2 cellular contexts compared by ENCODE assay signal in the genomic region with DNA sequence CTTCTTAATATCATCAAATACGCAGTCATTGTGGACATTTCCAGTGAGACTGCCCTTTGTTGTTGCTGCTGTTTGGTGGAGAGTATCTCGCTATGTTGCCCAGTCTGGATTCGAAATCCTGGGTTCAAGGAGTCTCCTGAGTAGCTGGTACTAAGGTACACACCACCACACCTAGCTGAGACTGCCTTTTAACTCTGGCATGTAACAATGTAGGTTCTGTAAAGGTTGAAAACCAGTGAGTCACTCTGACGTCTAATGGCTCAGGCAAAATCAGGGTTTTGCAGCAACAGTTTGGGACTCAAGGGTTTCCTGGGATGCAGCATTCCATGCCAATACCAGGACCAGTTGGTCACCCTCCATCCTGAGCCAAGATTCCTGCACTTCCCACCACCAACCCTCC.
TF ChIP-seq lines count a peak whose summit lies in the region.

No MANE protein-coding gene starts in this region.

TF ChIP-seq in IMR-90, 13 proteins besides CTCF, POLR2A, EP300 and RAD21:
- TF ChIP-seq MAFK (IDR thresholded peaks at IDR 0.05; ENCODE audit: low read depth, low read length) (no peak), CHD1 (IDR thresholded peaks at IDR 0.05; ENCODE audit: low read depth, low read length) (no peak), MAZ (IDR thresholded peaks at IDR 0.05; ENCODE audit: borderline replicate concordance, low read depth, low read length) (no peak), NFE2L2 (IDR thresholded peaks at IDR 0.05; ENCODE audit: low read depth, low read length) (no peak), RCOR1 (IDR thresholded peaks at IDR 0.05; ENCODE audit: insufficient replicate concordance, low read length) (no peak), MXI1 (IDR thresholded peaks at IDR 0.05; ENCODE audit: borderline replicate concordance, low read depth, low read length) (no peak), SMC3 (IDR thresholded peaks at IDR 0.05; ENCODE audit: low read depth, low read length) (no peak), CEBPB (IDR thresholded peaks at IDR 0.05; ENCODE audit: low read depth, low read length) (no peak), USF2 (IDR thresholded peaks at IDR 0.05; ENCODE audit: low read depth, low read length) (no peak), FOS (IDR thresholded peaks at IDR 0.05; ENCODE audit: low read depth, low read length) (no peak), RFX5 (IDR thresholded peaks at IDR 0.05; ENCODE audit: low read depth, low read length) (no peak), BHLHE40 (IDR thresholded peaks at IDR 0.05; ENCODE audit: low read depth, low read length) (no peak)
- TF ChIP-seq, protein P1, sequence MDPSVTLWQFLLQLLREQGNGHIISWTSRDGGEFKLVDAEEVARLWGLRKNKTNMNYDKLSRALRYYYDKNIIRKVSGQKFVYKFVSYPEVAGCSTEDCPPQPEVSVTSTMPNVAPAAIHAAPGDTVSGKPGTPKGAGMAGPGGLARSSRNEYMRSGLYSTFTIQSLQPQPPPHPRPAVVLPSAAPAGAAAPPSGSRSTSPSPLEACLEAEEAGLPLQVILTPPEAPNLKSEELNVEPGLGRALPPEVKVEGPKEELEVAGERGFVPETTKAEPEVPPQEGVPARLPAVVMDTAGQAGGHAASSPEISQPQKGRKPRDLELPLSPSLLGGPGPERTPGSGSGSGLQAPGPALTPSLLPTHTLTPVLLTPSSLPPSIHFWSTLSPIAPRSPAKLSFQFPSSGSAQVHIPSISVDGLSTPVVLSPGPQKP (IDR thresholded peaks at IDR 0.05; ENCODE audit: borderline replicate concordance, low read depth, low read length) = no peak

TF ChIP-seq in H1, 55 proteins besides CTCF, POLR2A, EP300 and RAD21:
- no peak for TF ChIP-seq ATF3 (IDR thresholded peaks at IDR 0.05; ENCODE audit: insufficient read depth, low read depth, low read length)
